Comparison of ENCODE assay signal across 9 cellular contexts in genomic region chr6:24949020-24949569, GRCh38. TPM values are rescaled to one million over a fixed set of nuclear protein-coding genes. Genes with fewer than 3 reads are reported as not detected.
DNase-seq lines count a peak whose midpoint lies in the region; ATAC-seq and TF ChIP-seq lines count a peak whose summit lies in the region.
"Had no signal": no experiment of that assay in that cellular context is flagged by ENCODE, and none has a peak within 500 bp of the region (broad histone marks: within the 10 kb centered on the region; RNA-seq: fewer than 3 reads in every experiment).

No MANE protein-coding gene starts in this region.

- H3K9me2 ChIP-seq in Loucy (replicated peaks; ENCODE audit: low read depth, low read length) = no peaks in the 10 kb centered on the region

- peak; percentile 84 for ATAC-seq in GM18520 (IDR thresholded peaks at IDR 0.05; ENCODE audit: unreplicated experiment)
- ATAC-seq in GM21723 (IDR thresholded peaks at IDR 0.05; ENCODE audit: unreplicated experiment) = peak; percentile 93
- ATAC-seq in right cardiac atrium = no peak

- no peak overlapping the region for H2AFZ ChIP-seq in Loucy (ENCODE audit: low read length)

- H3K4me1 ChIP-seq in Loucy (ENCODE audit: insufficient read depth, low read length, poor library complexity, severe bottlenecking) = peaks cover 30% of the 10 kb centered on the region
- H3K4me1 ChIP-seq in right cardiac atrium (ENCODE audit: control insufficient read depth, insufficient read depth, low read length) = no peaks in the 10 kb centered on the region

- peaks cover 11% of the 10 kb centered on the region; the same call in 1 of the 2 replicates for H3K36me3 Mint-ChIP-seq in HFFc6 (ENCODE audit: low read depth)

- DNase-seq in germinal center (ENCODE audit: low spot score) = peak; percentile 40
- DNase-seq in right cardiac atrium = no peak
- no peak for DNase-seq in cerebellar nuclear complex (lab: John Stamatoyannopoulos, UW)
- no peak for DNase-seq in mesenteric fat pad (ENCODE audit: low spot score)
- no peak for DNase-seq in HFFc6
- DNase-seq: IMR-90 had no signal

- no peak overlapping the region for H3K27ac Mint-ChIP-seq in HFFc6

- TF ChIP-seq CTCF in Loucy (conservative IDR thresholded peaks at IDR 0.05; ENCODE audit: low read length) (no peak), HFFc6 (IDR thresholded peaks at IDR 0.05) (no peak)

- H3K36me3 ChIP-seq in Loucy (ENCODE audit: insufficient read depth, low read length) = peaks cover 40% of the 10 kb centered on the region

- H3K27me3 Mint-ChIP-seq in HFFc6 (ENCODE audit: insufficient read depth) = peaks cover 26% of the 10 kb centered on the region

- no peaks in the 10 kb centered on the region for H3K4me1 Mint-ChIP-seq in HFFc6 (ENCODE audit: low read depth)

- H3K79me2 ChIP-seq in Loucy (ENCODE audit: insufficient read depth, low read length) = peaks cover 8% of the 10 kb centered on the region; the same call in 1 of the 2 replicates

- H3F3A ChIP-seq in Loucy (ENCODE audit: low read depth) = no peaks in the 10 kb centered on the region; the same call in 1 of the 2 replicates

- H3K27ac ChIP-seq in right cardiac atrium (ENCODE audit: low read length) = no peak overlapping the region

- peaks cover 5% of the 10 kb centered on the region for H3K27me3 ChIP-seq in Loucy (ENCODE audit: insufficient read depth, low read length, poor library complexity, severe bottlenecking)
- no peaks in the 10 kb centered on the region for H3K27me3 ChIP-seq in right cardiac atrium (ENCODE audit: control insufficient read depth, insufficient read depth)

- H3K4me2 ChIP-seq in Loucy (ENCODE audit: low read depth, low read length, poor library complexity, severe bottlenecking) = peak overlapping the region; percentile 34

- peaks cover 15% of the 10 kb centered on the region for H3K9me3 ChIP-seq in Loucy (ENCODE audit: insufficient read depth, low read depth, low read length)
- H3K9me3 ChIP-seq in right cardiac atrium (ENCODE audit: control insufficient read depth, low read length) = no peaks in the 10 kb centered on the region

- peaks cover 13% of the 10 kb centered on the region for H3K9me3 Mint-ChIP-seq in HFFc6

- no peaks in the 10 kb centered on the region for H4K20me1 ChIP-seq in Loucy (ENCODE audit: insufficient read depth, low read length, poor library complexity, severe bottlenecking)

- H3K4me3 Mint-ChIP-seq in HFFc6 = no peak overlapping the region

- WGBS in right cardiac atrium = 74% methylated on average over 8 of the region's 8 CpGs

- intact Hi-C loops in right cardiac atrium (cut with DNase I) = no loop called here

- peak overlapping the region; percentile 38 for H3K9ac ChIP-seq in Loucy (ENCODE audit: low read depth, low read length, poor library complexity, severe bottlenecking)

- H3K4me3 ChIP-seq in Loucy (ENCODE audit: low read length, poor library complexity, severe bottlenecking) (no peak overlapping the region), right cardiac atrium (ENCODE audit: low read length) (no peak overlapping the region)

RNA-seq across cellular contexts. Expression of gene RIPOR2, which starts 13.3 kb away (rescaled TPM):
- total RNA-seq in right cardiac atrium = 1 to 10 TPM; 2.1 to 2.9 (median 2.4) TPM
- polyA plus RNA-seq in right cardiac atrium = 0.59 TPM
- total RNA-seq in mesenteric fat pad = 28.2 TPM
- total RNA-seq in HFFc6 (2021; fragmentation: NEBNext Ultra II Directional; extraction: Animal tissue kit (Norgen Biotek cat#: 25700)) = 10 to 100 TPM in 4 of 6 experiments, 1 to 10 TPM in 2; 9.1 to 20.7 (median 10.2) TPM

Comparison
In these comparisons a context has a peak if more than half of its experiments do, and no peak if none do; other contexts are left out.
1. ATAC-seq: peak in GM18520 (single experiment) and GM21723 (single experiment); none in right cardiac atrium (0 of 2).